8 cellular contexts compared by ENCODE assay signal in the genomic region with DNA sequence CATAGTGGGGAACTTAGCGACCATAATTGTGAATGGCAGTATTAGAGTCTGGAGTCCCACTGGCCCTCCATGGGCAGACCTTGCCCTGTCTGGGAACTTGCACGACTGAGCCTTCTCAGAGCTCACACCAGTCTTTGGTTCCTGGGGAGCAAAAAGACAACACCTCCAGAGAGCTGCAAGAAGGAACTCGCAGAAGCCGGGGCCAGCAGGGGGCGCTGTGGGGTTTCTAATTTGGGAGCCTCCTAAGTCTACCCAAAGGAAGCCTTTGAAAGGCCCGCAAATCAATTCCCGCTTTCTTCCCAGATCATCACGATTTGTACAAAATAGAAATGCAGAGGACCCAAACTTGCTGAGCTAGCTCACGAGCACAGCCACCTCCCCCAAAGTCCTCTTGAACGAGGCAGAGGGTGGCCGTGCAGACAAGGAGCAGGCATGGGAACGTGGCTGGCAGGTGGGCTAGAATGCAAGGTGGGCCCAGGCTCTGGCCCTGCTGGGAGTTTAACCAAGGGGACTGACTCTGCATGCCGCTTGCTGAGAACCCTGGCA. TPM values are rescaled to one million over a fixed set of nuclear protein-coding genes. Genes with fewer than 3 reads are reported as not detected.
DNase-seq lines count a peak whose midpoint lies in the region; ATAC-seq and TF ChIP-seq lines count a peak whose summit lies in the region.

No MANE protein-coding gene starts in this region.

- peaks cover 15% of the 10 kb centered on the region for H3K4me1 ChIP-seq in GM23338 (ENCODE audit: insufficient read depth)

- H3K4me3 ChIP-seq in GM23338, result 0 out of 2 replicates have a peak overlapping the region, but pooled peaks have one; percentile 20

- TF ChIP-seq CTCF in AG09319 (IDR thresholded peaks at IDR 0.05; ENCODE audit: low read depth, low read length) (peak; percentile 79), GM23338 (conservative IDR thresholded peaks at IDR 0.05; ENCODE audit: low read depth in 2 of 2) (peak; percentile 78 to 94)

- no peaks in the 10 kb centered on the region for H3K27me3 Mint-ChIP-seq in GM23338 (ENCODE audit: insufficient read depth, low read depth, poor library complexity)

- no peaks in the 10 kb centered on the region for H3K9me3 Mint-ChIP-seq in GM23338

- H3K36me3 Mint-ChIP-seq in GM23338 (ENCODE audit: low read depth), result no peaks in the 10 kb centered on the region; the same call in 2 of the 3 replicates

- peak overlapping the region; percentile 32; the same call in 1 of the 3 replicates for H3K4me3 Mint-ChIP-seq in GM23338

- H4K20me1 ChIP-seq in GM23338 (replicated peaks; ENCODE audit: insufficient read depth), result no peaks in the 10 kb centered on the region

- no peaks in the 10 kb centered on the region for H3F3A ChIP-seq in GM23338 (replicated peaks; ENCODE audit: low read depth)

- no peaks in the 10 kb centered on the region; the same call in 1 of the 2 replicates for H3K9me2 ChIP-seq in GM23338 (ENCODE audit: insufficient read depth)

- ATAC-seq in GM23338, result peak; percentile 92

- peak; percentile 4 for DNase-seq in AG09319 (ENCODE audit: extremely low read depth, low read depth)
- peak; percentile 99 for DNase-seq in GM23338 (ENCODE audit: low spot score)
- DNase-seq in NCI-H460 (ENCODE audit: extremely low read depth, low read depth), result peak; percentile 58
- DNase-seq in activated CD4-positive, alpha-beta T cell treated with anti-CD3 and anti-CD28 coated beads, Interleukin-2, amount 50 U/mL, for 1 hour, result peak; percentile 64
- peak; percentile 98 for DNase-seq in ecto neural progenitor cell (ENCODE audit: low spot score)
- DNase-seq in lung microvascular endothelial cell (ENCODE audit: low read depth in 2 of 2), result peak; percentile 75 to 81
- peak; percentile 59 for DNase-seq in stimulated activated CD8-positive, alpha-beta memory T cell treated with anti-CD3 and anti-CD28 coated beads, Interleukin-12 subunit alpha, Interleukin-12 subunit beta, amount 100 ng/mL, for 24 hours (ENCODE audit: extremely low read depth)
- no peak for DNase-seq in OCI-M2 (lab: John Stamatoyannopoulos, UW; ENCODE audit: unreplicated experiment)

- H3K36me3 ChIP-seq in GM23338 (ENCODE audit: insufficient read depth), result no peaks in the 10 kb centered on the region

- peak overlapping the region; percentile 90 for H2AFZ ChIP-seq in GM23338

- H3K27me3 ChIP-seq in GM23338 (ENCODE audit: insufficient read depth), result no peaks in the 10 kb centered on the region; the same call in 1 of the 2 replicates

- no peak overlapping the region for H3K27ac ChIP-seq in GM23338 (ENCODE audit: low read depth)

- H3K79me2 ChIP-seq in GM23338 (replicated peaks; ENCODE audit: insufficient read depth), result no peaks in the 10 kb centered on the region

- peak overlapping the region; percentile 67 for H3K4me2 ChIP-seq in GM23338

- peaks cover 22% of the 10 kb centered on the region for H3K4me1 Mint-ChIP-seq in GM23338

- H3K27ac Mint-ChIP-seq in GM23338, result peak overlapping the region; percentile 46

TF ChIP-seq in GM23338, 12 proteins besides CTCF, POLR2A, EP300 and RAD21:
- TF ChIP-seq ZNF331 (CRISPR knock-in tag; IDR thresholded peaks at IDR 0.05; ENCODE audit: low read depth), result no peak
- TF ChIP-seq, protein P1, sequence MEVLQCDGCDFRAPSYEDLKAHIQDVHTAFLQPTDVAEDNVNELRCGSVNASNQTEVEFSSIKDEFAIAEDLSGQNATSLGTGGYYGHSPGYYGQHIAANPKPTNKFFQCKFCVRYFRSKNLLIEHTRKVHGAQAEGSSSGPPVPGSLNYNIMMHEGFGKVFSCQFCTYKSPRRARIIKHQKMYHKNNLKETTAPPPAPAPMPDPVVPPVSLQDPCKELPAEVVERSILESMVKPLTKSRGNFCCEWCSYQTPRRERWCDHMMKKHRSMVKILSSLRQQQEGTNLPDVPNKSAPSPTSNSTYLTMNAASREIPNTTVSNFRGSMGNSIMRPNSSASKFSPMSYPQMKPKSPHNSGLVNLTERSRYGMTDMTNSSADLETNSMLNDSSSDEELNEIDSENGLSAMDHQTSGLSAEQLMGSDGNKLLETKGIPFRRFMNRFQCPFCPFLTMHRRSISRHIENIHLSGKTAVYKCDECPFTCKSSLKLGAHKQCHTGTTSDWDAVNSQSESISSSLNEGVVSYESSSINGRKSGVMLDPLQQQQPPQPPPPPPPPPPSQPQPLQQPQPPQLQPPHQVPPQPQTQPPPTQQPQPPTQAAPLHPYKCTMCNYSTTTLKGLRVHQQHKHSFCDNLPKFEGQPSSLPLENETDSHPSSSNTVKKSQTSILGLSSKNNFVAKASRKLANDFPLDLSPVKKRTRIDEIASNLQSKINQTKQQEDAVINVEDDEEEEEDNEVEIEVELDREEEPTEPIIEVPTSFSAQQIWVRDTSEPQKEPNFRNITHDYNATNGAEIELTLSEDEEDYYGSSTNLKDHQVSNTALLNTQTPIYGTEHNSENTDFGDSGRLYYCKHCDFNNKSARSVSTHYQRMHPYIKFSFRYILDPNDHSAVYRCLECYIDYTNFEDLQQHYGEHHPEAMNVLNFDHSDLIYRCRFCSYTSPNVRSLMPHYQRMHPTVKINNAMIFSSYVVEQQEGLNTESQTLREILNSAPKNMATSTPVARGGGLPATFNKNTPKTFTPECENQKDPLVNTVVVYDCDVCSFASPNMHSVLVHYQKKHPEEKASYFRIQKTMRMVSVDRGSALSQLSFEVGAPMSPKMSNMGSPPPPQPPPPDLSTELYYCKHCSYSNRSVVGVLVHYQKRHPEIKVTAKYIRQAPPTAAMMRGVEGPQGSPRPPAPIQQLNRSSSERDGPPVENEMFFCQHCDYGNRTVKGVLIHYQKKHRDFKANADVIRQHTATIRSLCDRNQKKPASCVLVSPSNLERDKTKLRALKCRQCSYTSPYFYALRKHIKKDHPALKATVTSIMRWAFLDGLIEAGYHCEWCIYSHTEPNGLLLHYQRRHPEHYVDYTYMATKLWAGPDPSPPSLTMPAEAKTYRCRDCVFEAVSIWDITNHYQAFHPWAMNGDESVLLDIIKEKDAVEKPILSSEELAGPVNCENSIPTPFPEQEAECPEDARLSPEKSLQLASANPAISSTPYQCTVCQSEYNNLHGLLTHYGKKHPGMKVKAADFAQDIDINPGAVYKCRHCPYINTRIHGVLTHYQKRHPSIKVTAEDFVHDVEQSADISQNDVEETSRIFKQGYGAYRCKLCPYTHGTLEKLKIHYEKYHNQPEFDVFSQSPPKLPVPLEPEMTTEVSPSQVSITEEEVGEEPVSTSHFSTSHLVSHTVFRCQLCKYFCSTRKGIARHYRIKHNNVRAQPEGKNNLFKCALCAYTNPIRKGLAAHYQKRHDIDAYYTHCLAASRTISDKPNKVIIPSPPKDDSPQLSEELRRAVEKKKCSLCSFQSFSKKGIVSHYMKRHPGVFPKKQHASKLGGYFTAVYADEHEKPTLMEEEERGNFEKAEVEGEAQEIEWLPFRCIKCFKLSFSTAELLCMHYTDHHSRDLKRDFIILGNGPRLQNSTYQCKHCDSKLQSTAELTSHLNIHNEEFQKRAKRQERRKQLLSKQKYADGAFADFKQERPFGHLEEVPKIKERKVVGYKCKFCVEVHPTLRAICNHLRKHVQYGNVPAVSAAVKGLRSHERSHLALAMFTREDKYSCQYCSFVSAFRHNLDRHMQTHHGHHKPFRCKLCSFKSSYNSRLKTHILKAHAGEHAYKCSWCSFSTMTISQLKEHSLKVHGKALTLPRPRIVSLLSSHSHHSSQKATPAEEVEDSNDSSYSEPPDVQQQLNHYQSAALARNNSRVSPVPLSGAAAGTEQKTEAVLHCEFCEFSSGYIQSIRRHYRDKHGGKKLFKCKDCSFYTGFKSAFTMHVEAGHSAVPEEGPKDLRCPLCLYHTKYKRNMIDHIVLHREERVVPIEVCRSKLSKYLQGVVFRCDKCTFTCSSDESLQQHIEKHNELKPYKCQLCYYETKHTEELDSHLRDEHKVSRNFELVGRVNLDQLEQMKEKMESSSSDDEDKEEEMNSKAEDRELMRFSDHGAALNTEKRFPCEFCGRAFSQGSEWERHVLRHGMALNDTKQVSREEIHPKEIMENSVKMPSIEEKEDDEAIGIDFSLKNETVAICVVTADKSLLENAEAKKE (CRISPR knock-in tag; IDR thresholded peaks at IDR 0.05), result peak; percentile 49; the same call in 1 of the 2 replicates

RNA-seq across cellular contexts. Expression of gene FBXO21, which starts 46.3 kb away (rescaled TPM):
- 84.2 and 126 TPM in 2 replicates for total RNA-seq in GM23338 (2014; rRNA removed; shearing (Covaris generic))
- 46.3 and 46.4 TPM in 2 replicates for polyA plus RNA-seq in GM23338 (2016; fragmentation: Nextera tagmentation; extraction: Ambion mirVana)
- total RNA-seq in NCI-H460 (2014; rRNA removed; shearing (Covaris generic)), result 57.5 and 62.3 TPM in 2 replicates
- 27.1 and 81.6 TPM in 2 replicates for polyA plus RNA-seq in NCI-H460 (2014; cell fraction: nucleus; rRNA removed)
- total RNA-seq in lung microvascular endothelial cell, result 84.8 and 114 TPM in 2 replicates
